In the genomic region with DNA sequence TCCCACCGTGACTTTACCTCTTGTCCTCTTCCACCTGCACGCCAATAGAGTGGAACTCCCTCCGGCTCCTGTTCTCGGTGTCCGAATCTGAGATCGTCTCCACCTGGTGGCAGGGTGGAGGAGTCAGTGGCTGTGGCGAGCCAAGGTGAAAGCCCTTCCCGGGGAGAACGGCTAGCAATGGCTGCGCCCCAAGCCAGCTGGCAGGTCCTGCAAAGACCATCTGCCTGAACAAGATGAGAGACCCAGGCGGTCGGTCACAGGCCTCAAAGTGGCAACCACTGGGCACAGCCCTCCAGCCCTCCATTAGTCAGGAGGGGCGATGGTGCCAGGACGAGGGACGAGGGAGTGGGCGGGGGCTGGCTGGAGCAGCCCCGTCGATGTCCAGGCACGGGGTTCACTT, we compare ENCODE assay signal across 10 cellular contexts. TPM values are rescaled to one million over a fixed set of nuclear protein-coding genes. Genes with fewer than 3 reads are reported as not detected.
DNase-seq lines count a peak whose midpoint lies in the region; ATAC-seq and TF ChIP-seq lines count a peak whose summit lies in the region.
"Had no signal": no experiment of that assay in that cellular context is flagged by ENCODE, and none has a peak within 500 bp of the region (broad histone marks: within the 10 kb centered on the region; RNA-seq: fewer than 3 reads in every experiment).

No MANE protein-coding gene starts in this region.

- H3K4me3 ChIP-seq in mammary epithelial cell (replicated peaks in 1 of 3; ENCODE audit: insufficient read depth in 1 of 3, low read depth in 2 of 3, low read length in 3 of 3) = no peak overlapping the region

- H3K9me3 ChIP-seq in mammary epithelial cell (replicated peaks; ENCODE audit: insufficient read depth, low read length) = no peaks in the 10 kb centered on the region

- H3K27me3 ChIP-seq in mammary epithelial cell (ENCODE audit: insufficient read depth, low read length) = peaks cover 5% of the 10 kb centered on the region

- H3K27ac Mint-ChIP-seq in MCF 10A (ENCODE audit: low read depth, unreplicated experiment) (no peak overlapping the region), immature natural killer cell (no peak overlapping the region)
- no peak overlapping the region for H3K27ac Mint-ChIP-seq in activated CD8-positive, alpha-beta T cell treated with anti-CD3 and anti-CD28 coated beads, Interleukin-2, amount 10 ng/mL, durations not matched to agents 7 days and 5 days

- no peaks in the 10 kb centered on the region for H3K36me3 ChIP-seq in mammary epithelial cell (ENCODE audit: insufficient read depth, low read length)

- BruUV-seq in mammary epithelial cell (replicated peaks; lab: Mats Ljungman, UMichigan) = no TSS peak
- BruUV-seq in MCF 10A (replicated peaks; lab: Mats Ljungman, UMichigan) = no TSS peak

- CTCF ChIA-PET in mammary epithelial cell (lab: Charles Lee; ENCODE audit: low non-redundant PET) = no interaction called here
- CTCF ChIA-PET in MCF 10A (lab: Yijun Ruan, JAX) = interaction anchor here (1.0 to 1.2 kb wide), 2 partner anchors 17 to 23 kb away, joined by 4 read pairs; no protein-coding TSS in a partner anchor
- CTCF ChIA-PET in activated CD8-positive, alpha-beta T cell treated with anti-CD3 and anti-CD28 coated beads, Interleukin-2, amount 10 ng/mL, durations not matched to agents 7 days and 5 days (lab: Charles Lee) = interaction anchor here (1.7 to 2.9 kb wide), 2 partner anchors 18 to 32 kb away, joined by 10 to 16 read pairs; no protein-coding TSS in a partner anchor

- no peaks in the 10 kb centered on the region for H4K20me1 ChIP-seq in mammary epithelial cell (ENCODE audit: insufficient read depth, low read length)

- intact Hi-C loops in mammary epithelial cell (cut with micrococcal nuclease) (no loop called here), MCF 10A (cut with micrococcal nuclease) (no loop called here)

- H3K27ac ChIP-seq in mammary epithelial cell (ENCODE audit: insufficient read depth, low read depth, low read length) = no peak overlapping the region

- POLR2A ChIA-PET in MCF 10A (lab: Yijun Ruan, JAX) = interaction anchor here (1.8 kb wide), 1 partner anchor 25 kb away, joined by 4 read pairs; a partner anchor contains a TSS
- POLR2A ChIA-PET in activated CD8-positive, alpha-beta T cell treated with anti-CD3 and anti-CD28 coated beads, Interleukin-2, amount 10 ng/mL, durations not matched to agents 7 days and 5 days (lab: Charles Lee) = interaction anchor here (1.3 to 1.9 kb wide), 2 partner anchors 19 to 25 kb away, joined by 3 to 8 read pairs; a partner anchor contains a TSS

- TF ChIP-seq CTCF in mammary epithelial cell (conservative IDR thresholded peaks at IDR 0.05 in 1 of 2, IDR thresholded peaks at IDR 0.05 in 1 of 2; ENCODE audit: extremely low read depth in 1 of 2, insufficient read depth in 1 of 2, low read depth in 1 of 2, low read length in 2 of 2) = no peak
- no peak for TF ChIP-seq CTCF in MCF 10A (IDR thresholded peaks at IDR 0.05; ENCODE audit: unreplicated experiment)

- H3K36me3 Mint-ChIP-seq in MCF 10A (ENCODE audit: insufficient read depth, unreplicated experiment) (no peaks in the 10 kb centered on the region), immature natural killer cell (no peaks in the 10 kb centered on the region)
- no peaks in the 10 kb centered on the region for H3K36me3 Mint-ChIP-seq in activated CD8-positive, alpha-beta T cell treated with anti-CD3 and anti-CD28 coated beads, Interleukin-2, amount 10 ng/mL, durations not matched to agents 7 days and 5 days (ENCODE audit: low read depth)

- H3K4me2 ChIP-seq in mammary epithelial cell (ENCODE audit: insufficient read depth, low read depth, low read length) = peak overlapping the region; percentile 67

- H3K4me3 Mint-ChIP-seq in MCF 10A (ENCODE audit: unreplicated experiment) (no peak overlapping the region), immature natural killer cell (peak overlapping the region; percentile 44 to 67 (median 55))
- H3K4me3 Mint-ChIP-seq in activated CD8-positive, alpha-beta T cell treated with anti-CD3 and anti-CD28 coated beads, Interleukin-2, amount 10 ng/mL, durations not matched to agents 7 days and 5 days = peak overlapping the region; percentile 59

- H3K4me1 ChIP-seq in mammary epithelial cell (ENCODE audit: insufficient read depth, low read length) = no peaks in the 10 kb centered on the region

- H3K9me3 Mint-ChIP-seq in MCF 10A (ENCODE audit: unreplicated experiment) (no peaks in the 10 kb centered on the region), immature natural killer cell (no peaks in the 10 kb centered on the region)
- H3K9me3 Mint-ChIP-seq in activated CD8-positive, alpha-beta T cell treated with anti-CD3 and anti-CD28 coated beads, Interleukin-2, amount 10 ng/mL, durations not matched to agents 7 days and 5 days (ENCODE audit: insufficient read depth) = no peaks in the 10 kb centered on the region

- dilution Hi-C loops in mammary epithelial cell (cut with HindIII; ENCODE audit: low sequenced_read_pairs) = no loop called here

- in situ Hi-C loops in mammary epithelial cell (cut with MboI; ENCODE audit: low sequenced_read_pairs in 2 of 2) = no loop called here

- H3K9ac ChIP-seq in mammary epithelial cell (ENCODE audit: insufficient read depth, low read length) = no peak overlapping the region

- 35% methylated on average over 19 of the region's 19 CpGs for WGBS in mammary epithelial cell (ENCODE audit: low coverage, missing lambda C conversion rate)

- no peak for DNase-seq in mammary epithelial cell
- no peak for DNase-seq in MCF 10A (ENCODE audit: unreplicated experiment)
- no peak for DNase-seq in activated CD8-positive, alpha-beta T cell treated with anti-CD3 and anti-CD28 coated beads, Interleukin-2, amount 10 ng/mL, durations not matched to agents 7 days and 5 days
- DNase-seq in immature natural killer cell = no peak
- peak; percentile 42 for DNase-seq in ureter (ENCODE audit: low spot score)
- DNase-seq in globus pallidus (ENCODE audit: low spot score) = no peak
- DNase-seq in kidney glomerular epithelial cell (lab: John Stamatoyannopoulos, UW) = no peak
- DNase-seq: KG1, SHP77 had no signal

- no peaks in the 10 kb centered on the region for H3K4me1 Mint-ChIP-seq in MCF 10A (ENCODE audit: insufficient read depth, unreplicated experiment)
- H3K4me1 Mint-ChIP-seq in activated CD8-positive, alpha-beta T cell treated with anti-CD3 and anti-CD28 coated beads, Interleukin-2, amount 10 ng/mL, durations not matched to agents 7 days and 5 days (ENCODE audit: low read depth) = peaks cover 4% of the 10 kb centered on the region
- no peaks in the 10 kb centered on the region for H3K4me1 Mint-ChIP-seq in immature natural killer cell

- H3K27me3 Mint-ChIP-seq in MCF 10A (ENCODE audit: insufficient read depth, unreplicated experiment) (peaks cover 16% of the 10 kb centered on the region), immature natural killer cell (ENCODE audit: low read depth in 3 of 3) (peaks cover 8 to 16% (median 15%) of the 10 kb centered on the region in 3 donors)
- peaks cover 44% of the 10 kb centered on the region for H3K27me3 Mint-ChIP-seq in activated CD8-positive, alpha-beta T cell treated with anti-CD3 and anti-CD28 coated beads, Interleukin-2, amount 10 ng/mL, durations not matched to agents 7 days and 5 days (ENCODE audit: low read depth)

- peak overlapping the region; percentile 67 for H2AFZ ChIP-seq in mammary epithelial cell (ENCODE audit: low read depth, low read length)

- ATAC-seq in activated CD8-positive, alpha-beta T cell treated with anti-CD3 and anti-CD28 coated beads, Interleukin-2, amount 10 ng/mL, durations not matched to agents 7 days and 5 days = no peak
- ATAC-seq in HG03097 (IDR thresholded peaks at IDR 0.05; ENCODE audit: low FRiP score, unreplicated experiment) = no peak

- no peaks in the 10 kb centered on the region for H3K79me2 ChIP-seq in mammary epithelial cell (ENCODE audit: insufficient read depth, low read length)

RNA-seq across cellular contexts. Expression of a gene that starts 25.4 kb away (rescaled TPM):
- total RNA-seq in mammary epithelial cell (10 to 100 TPM; 46.7 to 54.5 TPM), MCF 10A (2022) (40.2 and 41.4 TPM in 2 replicates), ureter (37.6 TPM)
- polyA plus RNA-seq in mammary epithelial cell (74.9 TPM), immature natural killer cell (100 to 1,000 TPM in 2 of 3 donors, 10 to 100 TPM in 1; 96.5 to 169 (median 114) TPM)
- polyA minus RNA-seq in mammary epithelial cell = 114 TPM
- total RNA-seq in activated CD8-positive, alpha-beta T cell treated with anti-CD3 and anti-CD28 coated beads, Interleukin-2, amount 10 ng/mL, durations not matched to agents 7 days and 5 days = 10 to 100 TPM; 50.4 to 52.2 TPM

RNA-seq across cellular contexts. Expression of a gene that starts 44.5 kb away (rescaled TPM):
- total RNA-seq in mammary epithelial cell (under 1 TPM in 1 of 2 donors, not detected in 1; 0.31 TPM), MCF 10A (2022) (0.14 and 0.52 TPM in 2 replicates), ureter (0.26 TPM)
- polyA plus RNA-seq in mammary epithelial cell (0.02 TPM), immature natural killer cell (under 1 TPM in 1 of 3 donors, not detected in 2; 0.10 TPM)
- polyA minus RNA-seq in mammary epithelial cell = not detected
- total RNA-seq in activated CD8-positive, alpha-beta T cell treated with anti-CD3 and anti-CD28 coated beads, Interleukin-2, amount 10 ng/mL, durations not matched to agents 7 days and 5 days = under 1 TPM; 0.29 to 0.39 TPM
